18 cellular contexts compared by ENCODE assay signal in genomic region chr18:21218862-21219261, GRCh38. TPM values are rescaled to one million over a fixed set of nuclear protein-coding genes. Genes with fewer than 3 reads are reported as not detected.
"Had no signal": no experiment of that assay in that cellular context is flagged by ENCODE, and none has a peak within 500 bp of the region (broad histone marks: within the 10 kb centered on the region; RNA-seq: fewer than 3 reads in every experiment).

No MANE protein-coding gene starts in this region.

- H3K4me1 ChIP-seq: foreskin keratinocyte, pancreas, spleen had no signal

- H3K36me3 ChIP-seq: brain microvascular endothelial cell, pancreas, spleen had no signal

- ATAC-seq: activated T-cell treated with anti-CD3 and anti-CD28 coated beads, Interleukin-2, amount 50 U/mL, for 72 hours; foreskin keratinocyte; pancreas; sciatic nerve; stimulated activated naive CD8-positive, alpha-beta T cell treated with anti-CD3 and anti-CD28 coated beads, Interleukin-15, amount 100 ng/mL, for 72 hours; T-helper 17 cell had no signal

- DNase-seq: activated CD4-positive, alpha-beta T cell treated with anti-CD3 and anti-CD28 coated beads, Interleukin-2, amount 10 ng/mL, durations not matched to agents 7 days and 5 days; activated CD4-positive, CD25-positive, alpha-beta regulatory T cell; activated CD8-positive, alpha-beta memory T cell treated with anti-CD3 and anti-CD28 coated beads, Interleukin-2, amount 50 U/mL, for 48 hours; activated gamma-delta T cell; activated T-cell treated with anti-CD3 and anti-CD28 coated beads, Interleukin-2, amount 50 U/mL, for 72 hours; amygdala; brain microvascular endothelial cell; effector memory CD4-positive, alpha-beta T cell; foreskin keratinocyte; head of caudate nucleus; pancreas; spleen; stimulated activated naive CD8-positive, alpha-beta T cell treated with anti-CD3 and anti-CD28 coated beads, Interleukin-15, amount 100 ng/mL, for 72 hours; T-helper 17 cell had no signal

- H3K27me3 ChIP-seq: brain microvascular endothelial cell, foreskin keratinocyte, pancreas had no signal

- H3K9me3 Mint-ChIP-seq: activated CD4-positive, alpha-beta T cell treated with anti-CD3 and anti-CD28 coated beads, Interleukin-2, amount 10 ng/mL, durations not matched to agents 7 days and 5 days; activated T-cell treated with anti-CD3 and anti-CD28 coated beads, Interleukin-2, amount 50 U/mL, for 72 hours; dendritic cell treated with granulocyte-macrophage colony-stimulating factor and Interleukin-4, amounts not matched to agents 40 ng/mL and 50 ng/mL, for 4 days; stimulated activated naive CD8-positive, alpha-beta T cell treated with anti-CD3 and anti-CD28 coated beads, Interleukin-15, amount 100 ng/mL, for 72 hours had no signal

- H3K4me1 Mint-ChIP-seq: activated CD4-positive, alpha-beta T cell treated with anti-CD3 and anti-CD28 coated beads, Interleukin-2, amount 10 ng/mL, durations not matched to agents 7 days and 5 days; stimulated activated naive CD8-positive, alpha-beta T cell treated with anti-CD3 and anti-CD28 coated beads, Interleukin-15, amount 100 ng/mL, for 72 hours; T-helper 17 cell had no signal

- H3K27ac ChIP-seq: brain microvascular endothelial cell, foreskin keratinocyte, pancreas, spleen had no signal

- H3K4me3 ChIP-seq: lung, pancreas, spleen had no signal

- H3K36me3 Mint-ChIP-seq: activated naive CD8-positive, alpha-beta T cell had no signal

- H3K9me3 ChIP-seq: pancreas, spleen had no signal

- H3K27ac Mint-ChIP-seq: activated CD4-positive, alpha-beta T cell treated with anti-CD3 and anti-CD28 coated beads, Interleukin-2, amount 10 ng/mL, durations not matched to agents 7 days and 5 days; activated naive CD8-positive, alpha-beta T cell; activated T-cell treated with anti-CD3 and anti-CD28 coated beads, Interleukin-2, amount 50 U/mL, for 72 hours; dendritic cell treated with granulocyte-macrophage colony-stimulating factor and Interleukin-4, amounts not matched to agents 40 ng/mL and 50 ng/mL, for 4 days; stimulated activated naive CD8-positive, alpha-beta T cell treated with anti-CD3 and anti-CD28 coated beads, Interleukin-15, amount 100 ng/mL, for 72 hours; T-helper 17 cell had no signal

- H3K4me3 Mint-ChIP-seq: activated CD4-positive, alpha-beta T cell treated with anti-CD3 and anti-CD28 coated beads, Interleukin-2, amount 10 ng/mL, durations not matched to agents 7 days and 5 days; activated naive CD8-positive, alpha-beta T cell; activated T-cell treated with anti-CD3 and anti-CD28 coated beads, Interleukin-2, amount 50 U/mL, for 72 hours; dendritic cell treated with granulocyte-macrophage colony-stimulating factor and Interleukin-4, amounts not matched to agents 40 ng/mL and 50 ng/mL, for 4 days; stimulated activated naive CD8-positive, alpha-beta T cell treated with anti-CD3 and anti-CD28 coated beads, Interleukin-15, amount 100 ng/mL, for 72 hours; T-helper 17 cell had no signal

- H3K27me3 Mint-ChIP-seq: activated CD4-positive, alpha-beta T cell treated with anti-CD3 and anti-CD28 coated beads, Interleukin-2, amount 10 ng/mL, durations not matched to agents 7 days and 5 days; activated naive CD8-positive, alpha-beta T cell; stimulated activated naive CD8-positive, alpha-beta T cell treated with anti-CD3 and anti-CD28 coated beads, Interleukin-15, amount 100 ng/mL, for 72 hours had no signal

RNA-seq across cellular contexts. Expression of gene GREB1L, which starts 23.2 kb away (rescaled TPM):
- total RNA-seq: activated CD4-positive, alpha-beta T cell treated with anti-CD3 and anti-CD28 coated beads, Interleukin-2, amount 10 ng/mL, durations not matched to agents 7 days and 5 days; activated T-cell treated with anti-CD3 and anti-CD28 coated beads, Interleukin-2, amount 50 U/mL, for 72 hours; T-helper 17 cell had no signal
